In genomic region chr6:32837651-32838113, GRCh38 we compare ENCODE assay signal across 8 cellular contexts. TPM values are rescaled to one million over a fixed set of nuclear protein-coding genes. Genes with fewer than 3 reads are reported as not detected.
A peak's percentile ranks its signal among the peaks of the same experiment; 100 is the strongest.
DNase-seq lines count a peak whose midpoint lies in the region; ATAC-seq and TF ChIP-seq lines count a peak whose summit lies in the region.

No MANE protein-coding gene starts in this region.

- H3K27me3 ChIP-seq in GM23248 (replicated peaks; ENCODE audit: insufficient read depth) = no peaks in the 10 kb centered on the region
- no peaks in the 10 kb centered on the region for H3K27me3 ChIP-seq in prostate gland (replicated peaks; ENCODE audit: insufficient read depth)

- no peaks in the 10 kb centered on the region for H3K9me2 ChIP-seq in GM23248 (ENCODE audit: insufficient read depth)

- no peaks in the 10 kb centered on the region for H3K36me3 ChIP-seq in GM23248 (ENCODE audit: low read depth)
- no peaks in the 10 kb centered on the region for H3K36me3 ChIP-seq in prostate gland

- TF ChIP-seq POLR2A in prostate gland (IDR thresholded peaks at IDR 0.05) = no peak

- peak overlapping the region; percentile 84 for H3K4me3 ChIP-seq in GM23248
- peak overlapping the region; percentile 61 to 81 for H3K4me3 ChIP-seq in prostate gland

- intact Hi-C loops in prostate gland (cut with DNase I) = loop anchor here (1.0 to 5.0 kb wide), 2 partner anchors 16 to 35 kb away; partner anchors contain the start of gene TAP1

- peak overlapping the region; percentile 89 for H3K9ac ChIP-seq in GM23248

- H3K27ac ChIP-seq in GM23248 (peak overlapping the region; percentile 87), prostate gland (peak overlapping the region; percentile 94 to 96)

- TF ChIP-seq CTCF in prostate gland (IDR thresholded peaks at IDR 0.05) = no peak
- no peak for TF ChIP-seq CTCF in GM13976 (IDR thresholded peaks at IDR 0.05; ENCODE audit: borderline replicate concordance, control extremely low read depth, extremely low read depth, insufficient read depth, missing control alignments)

- H2AFZ ChIP-seq in GM23248 = peak overlapping the region; percentile 88

- peak overlapping the region; percentile 86 for H3K4me2 ChIP-seq in GM23248 (ENCODE audit: unreplicated experiment)

- H4K20me1 ChIP-seq in GM23248 (ENCODE audit: insufficient read depth) = no peaks in the 10 kb centered on the region

- H3F3A ChIP-seq in GM23248 (ENCODE audit: insufficient read depth) = peaks cover 17% of the 10 kb centered on the region

- peak; percentile 70 for ATAC-seq in esophagus mucosa
- ATAC-seq in HG02571 (IDR thresholded peaks at IDR 0.05; ENCODE audit: unreplicated experiment) = no peak
- no peak for ATAC-seq in GM21717 (IDR thresholded peaks at IDR 0.05; ENCODE audit: unreplicated experiment)

- peak; percentile 41 for DNase-seq in GM23248
- peak; percentile 9 for DNase-seq in RPMI8226
- no peak for DNase-seq in prostate gland (ENCODE audit: low spot score)
- DNase-seq in GM13976 (ENCODE audit: low spot score) = no peak
- no peak for DNase-seq in effector CD8-positive, alpha-beta T cell (lab: John Stamatoyannopoulos, UW)

- 0 out of 2 replicates have a peak, but pooled peaks cover 4% of the 10 kb centered on the region for H3K79me2 ChIP-seq in GM23248 (ENCODE audit: insufficient read depth)

- 35 to 40% methylated on average over 11 of the region's 12 CpGs for WGBS in GM23248 (ENCODE audit: low coverage in 1 of 2, low lambda C conversion rate in 2 of 2, missing lambda C conversion rate in 2 of 2), 2 experiments
- 27% methylated on average over 11 of the region's 12 CpGs for WGBS in prostate gland

- H3K4me1 ChIP-seq in GM23248 (ENCODE audit: insufficient read depth) = peaks cover 8% of the 10 kb centered on the region; the same call in 1 of the 2 replicates
- no peaks in the 10 kb centered on the region for H3K4me1 ChIP-seq in prostate gland (replicated peaks)

- H3K9me3 ChIP-seq in GM23248 (ENCODE audit: low read depth) (no peaks in the 10 kb centered on the region), prostate gland (no peaks in the 10 kb centered on the region)

- in situ Hi-C loops in GM23248 (cut with MboI) (no loop called here), GM13976 (cut with MboI; ENCODE audit: low sequenced_read_pairs, unreplicated experiment) (no loop called here)

RNA-seq across cellular contexts. Expression of gene TAP2, which starts 0.9 kb away (rescaled TPM):
- total RNA-seq in GM23248 (2014; rRNA removed; shearing (Covaris generic)) = 2.2 and 5.4 TPM in 2 replicates
- 4.6 and 5.1 TPM in 2 replicates for polyA plus RNA-seq in GM23248 (2016; fragmentation: Nextera tagmentation; extraction: Ambion mirVana)
- total RNA-seq in esophagus mucosa (23.1 TPM), prostate gland (10 to 100 TPM in 1 of 2 donors, 1 to 10 TPM in 1; 7.1 to 15.8 TPM)

RNA-seq across cellular contexts. Expression of gene PSMB8, which starts 6.2 kb away (rescaled TPM):
- total RNA-seq in GM23248 (2014; rRNA removed; shearing (Covaris generic)) = 21.6 and 27.2 TPM in 2 replicates
- polyA plus RNA-seq in GM23248 (2016; fragmentation: Nextera tagmentation; extraction: Ambion mirVana) = 33.5 and 36.0 TPM in 2 replicates
- total RNA-seq in esophagus mucosa (33.0 TPM), prostate gland (10 to 100 TPM; 30.7 to 47.3 TPM)

RNA-seq across cellular contexts. Expression of gene TAP1, which starts 15.8 kb away (rescaled TPM):
- 27.5 and 30.7 TPM in 2 replicates for total RNA-seq in GM23248 (2014; rRNA removed; shearing (Covaris generic))
- 29.8 and 30.7 TPM in 2 replicates for polyA plus RNA-seq in GM23248 (2016; fragmentation: Nextera tagmentation; extraction: Ambion mirVana)
- total RNA-seq in esophagus mucosa (26.0 TPM), prostate gland (10 to 100 TPM; 30.6 to 47.4 TPM)

RNA-seq across cellular contexts. Expression of gene PSMB9, which starts 16.3 kb away (rescaled TPM):
- total RNA-seq in GM23248 (2014; rRNA removed; shearing (Covaris generic)) = 3.4 and 5.1 TPM in 2 replicates
- 11.2 and 12.3 TPM in 2 replicates for polyA plus RNA-seq in GM23248 (2016; fragmentation: Nextera tagmentation; extraction: Ambion mirVana)
- 11.7 TPM for total RNA-seq in esophagus mucosa
- total RNA-seq in prostate gland = 10 to 100 TPM; 22.4 to 27.7 TPM

RNA-seq across cellular contexts. Expression of gene HLA-DOB, which starts 20.9 kb away (rescaled TPM):
- not detected in 2 replicates for total RNA-seq in GM23248 (2014; rRNA removed; shearing (Covaris generic))
- polyA plus RNA-seq in GM23248 (2016; fragmentation: Nextera tagmentation; extraction: Ambion mirVana) = not detected in 2 replicates
- total RNA-seq in esophagus mucosa = 0.52 TPM
- total RNA-seq in prostate gland = under 1 TPM in 1 of 2 donors, not detected in 1; 0.41 TPM

Comparison
In these comparisons a context has a peak if more than half of its experiments do, and no peak if none do; other contexts are left out.
1. DNase-seq: peak in GM23248 (single experiment) and RPMI8226 (single experiment); none in prostate gland (single experiment), GM13976 (single experiment) and effector CD8-positive, alpha-beta T cell (single experiment).